8 cellular contexts compared by ENCODE assay signal in genomic region chr2:207165121-207166038, GRCh38. TPM values are rescaled to one million over a fixed set of nuclear protein-coding genes. Genes with fewer than 3 reads are reported as not detected.
A peak's percentile ranks its signal among the peaks of the same experiment; 100 is the strongest.
DNase-seq lines count a peak whose midpoint lies in the region; ATAC-seq and TF ChIP-seq lines count a peak whose summit lies in the region.

Gene KLF7 (minus strand): TSS chr2:207165948. CDS start chr2:207165568, 380 bp downstream.

- no peaks in the 10 kb centered on the region for H3K9me3 ChIP-seq in HUES48 (ENCODE audit: control insufficient read depth, insufficient read depth, low read length)
- H3K9me3 ChIP-seq in skeletal muscle tissue (ENCODE audit: control insufficient read depth in 3 of 3, low read length in 3 of 3) = no peaks in the 10 kb centered on the region

- in situ Hi-C loops in Caki2 (cut with HindIII; ENCODE audit: low pct_unique_long_range_greater_than_20kb, low sequenced_read_pairs) = no loop called here

- H3K27ac ChIP-seq in HUES48 (ENCODE audit: low read depth, low read length) (peak within 1 kb of the TSS; percentile 99), VCaP (peak within 1 kb of the TSS; percentile 93), skeletal muscle tissue (ENCODE audit: low read depth, low read length) (peak within 1 kb of the TSS; percentile 99)

- DNase-seq in Caki2 (ENCODE audit: low read depth) (peak; percentile 38), cardiac fibroblast (ENCODE audit: low read depth in 2 of 2) (peak; percentile 45 to 60), iris pigment epithelial cell (ENCODE audit: low read depth) (peak; percentile 61), GF-D8 (lab: John Stamatoyannopoulos, UW) (no peak)

- no peaks in the 10 kb centered on the region for H3K27me3 ChIP-seq in HUES48 (ENCODE audit: control insufficient read depth, insufficient read depth, low read length)
- peaks cover 0 to 11% (median 0%) of the 10 kb centered on the region in 3 donors for H3K27me3 ChIP-seq in skeletal muscle tissue (ENCODE audit: control insufficient read depth in 3 of 3, insufficient read depth in 3 of 3, low read length in 3 of 3)

- peaks cover 48% of the 10 kb centered on the region for H3K4me1 ChIP-seq in HUES48 (ENCODE audit: control insufficient read depth, insufficient read depth, low read length)
- peaks cover 26 to 37% (median 29%) of the 10 kb centered on the region in 3 donors for H3K4me1 ChIP-seq in skeletal muscle tissue (ENCODE audit: control insufficient read depth in 3 of 3, insufficient read depth in 3 of 3, low read length in 3 of 3)

- H3K4me3 ChIP-seq in HUES48 (ENCODE audit: low read depth, low read length) (peak within 1 kb of the TSS; percentile 87), cardiac fibroblast (replicated peaks in 1 of 2; ENCODE audit: low read depth in 2 of 2, low read length in 2 of 2) (peak within 1 kb of the TSS; percentile 83 to 96), skeletal muscle tissue (ENCODE audit: low read length in 3 of 3) (peak within 1 kb of the TSS; percentile 80 to 89 (median 86))

- no peak for ATAC-seq in GM18867 (IDR thresholded peaks at IDR 0.05; ENCODE audit: unreplicated experiment)

- no peak for TF ChIP-seq CTCF in VCaP (conservative IDR thresholded peaks at IDR 0.05)
- TF ChIP-seq CTCF in cardiac fibroblast (IDR thresholded peaks at IDR 0.05; ENCODE audit: low read depth, low read length) = no peak

- no peaks in the 10 kb centered on the region for H3K36me3 ChIP-seq in HUES48 (ENCODE audit: control insufficient read depth, insufficient read depth, low read length)
- H3K36me3 ChIP-seq in skeletal muscle tissue (ENCODE audit: control insufficient read depth in 3 of 3, insufficient read depth in 3 of 3, low read length in 3 of 3) = no peaks in the 10 kb centered on the region

- H3K9ac ChIP-seq in HUES48 (ENCODE audit: low read depth, low read length) (peak within 1 kb of the TSS; percentile 99), skeletal muscle tissue (ENCODE audit: low read depth in 1 of 3, low read length in 3 of 3) (peak within 1 kb of the TSS; percentile 95 to 99 (median 96))

RNA-seq across cellular contexts. Expression of gene KLF7, which starts in this region (rescaled TPM):
- 5.5 and 8.1 TPM in 2 replicates for total RNA-seq in Caki2 (2014; rRNA removed; shearing (Covaris generic); ENCODE audit: low replicate concordance)
- total RNA-seq in skeletal muscle tissue = 13.6 TPM
